In genomic region chr4:156144961-156145360, GRCh38 we compare ENCODE assay signal across 30 cellular contexts.
"Had no signal": no experiment of that assay in that cellular context is flagged by ENCODE, and none has a peak within 500 bp of the region (broad histone marks: within the 10 kb centered on the region; RNA-seq: fewer than 3 reads in every experiment).

No MANE protein-coding gene starts in this region.

- H3K27ac ChIP-seq: colonic mucosa, esophagus muscularis mucosa, foreskin keratinocyte, gastroesophageal sphincter, heart right ventricle, left lung, ovary, right lobe of liver, thoracic aorta, tibial nerve, upper lobe of right lung, uterus had no signal

- H3K27ac Mint-ChIP-seq: dendritic cell treated with granulocyte-macrophage colony-stimulating factor and Interleukin-4, amounts not matched to agents 40 ng/mL and 50 ng/mL, for 4 days; endodermal cell; mesothelial cell of epicardium; naive thymus-derived CD8-positive, alpha-beta T cell; nephron progenitor cell; stimulated activated memory B cell treated with anti-CD40 and anti-IgM and Interleukin-4, amounts not matched to agents 10 μg/mL and 1 μg/mL and 100 μg/mL, for 72 hours had no signal

- H3K27me3 Mint-ChIP-seq: dendritic cell treated with granulocyte-macrophage colony-stimulating factor and Interleukin-4, amounts not matched to agents 40 ng/mL and 50 ng/mL, for 4 days; naive thymus-derived CD8-positive, alpha-beta T cell; stimulated activated memory B cell treated with anti-CD40 and anti-IgM and Interleukin-4, amounts not matched to agents 10 μg/mL and 1 μg/mL and 100 μg/mL, for 72 hours had no signal

- H3K9me3 ChIP-seq: colonic mucosa, esophagus muscularis mucosa, gastroesophageal sphincter, heart right ventricle, left lung, mucosa of descending colon, ovary, right lobe of liver, thoracic aorta, tibial nerve, upper lobe of right lung, uterus had no signal

- H3K4me1 ChIP-seq: colonic mucosa, foreskin keratinocyte, gastroesophageal sphincter, heart right ventricle, left lung, right lobe of liver, tibial nerve, upper lobe of right lung, uterus had no signal

- H3K9me3 Mint-ChIP-seq: dendritic cell treated with granulocyte-macrophage colony-stimulating factor and Interleukin-4, amounts not matched to agents 40 ng/mL and 50 ng/mL, for 4 days; endodermal cell; mesothelial cell of epicardium; naive thymus-derived CD8-positive, alpha-beta T cell; nephron progenitor cell; stimulated activated memory B cell treated with anti-CD40 and anti-IgM and Interleukin-4, amounts not matched to agents 10 μg/mL and 1 μg/mL and 100 μg/mL, for 72 hours had no signal

- ATAC-seq: foreskin keratinocyte; gastroesophageal sphincter; heart right ventricle; left cardiac atrium; left lung; mucosa of descending colon; naive thymus-derived CD8-positive, alpha-beta T cell; right lobe of liver; stimulated activated naive CD8-positive, alpha-beta T cell treated with anti-CD3 and anti-CD28 coated beads, Interleukin-15, Interleukin-2, amounts not matched to agents 100 U/mL and 50 U/mL, for 24 hours; upper lobe of right lung had no signal

- H3K4me3 Mint-ChIP-seq: dendritic cell treated with granulocyte-macrophage colony-stimulating factor and Interleukin-4, amounts not matched to agents 40 ng/mL and 50 ng/mL, for 4 days; endodermal cell; mesothelial cell of epicardium; naive thymus-derived CD8-positive, alpha-beta T cell; nephron progenitor cell; stimulated activated memory B cell treated with anti-CD40 and anti-IgM and Interleukin-4, amounts not matched to agents 10 μg/mL and 1 μg/mL and 100 μg/mL, for 72 hours had no signal

- H3K4me3 ChIP-seq: colonic mucosa, esophagus muscularis mucosa, gastroesophageal sphincter, heart right ventricle, left lung, mucosa of descending colon, ovary, right lobe of liver, thoracic aorta, tibial nerve, upper lobe of right lung, uterus had no signal

- H3K36me3 ChIP-seq: colonic mucosa, esophagus muscularis mucosa, gastroesophageal sphincter, heart right ventricle, left lung, ovary, right lobe of liver, thoracic aorta, tibial nerve, upper lobe of right lung, uterus had no signal

- DNase-seq: colonic mucosa; effector CD8-positive, alpha-beta T cell; endodermal cell; foreskin keratinocyte; glutamatergic neuron; heart right ventricle; hippocampal formation; left cardiac atrium; left lung; mesenchymal stem cell; mucosa of descending colon; naive thymus-derived CD8-positive, alpha-beta T cell; nephron progenitor cell; occipital lobe; ovary; posterior cingulate gyrus; right lobe of liver; stimulated activated CD4-positive, alpha-beta T cell treated with anti-CD3 and anti-CD28 coated beads, Interleukin-2, amount 100 ng/mL, for 24 hours; stimulated activated CD4-positive, alpha-beta T cell treated with anti-CD3 and anti-CD28 coated beads, Interleukin-4, amount 100 ng/mL, for 24 hours; stimulated activated naive CD8-positive, alpha-beta T cell treated with anti-CD3 and anti-CD28 coated beads, Interleukin-15, Interleukin-2, amounts not matched to agents 100 U/mL and 50 U/mL, for 24 hours; upper lobe of right lung; uterus had no signal

- H3K4me1 Mint-ChIP-seq: endodermal cell; naive thymus-derived CD8-positive, alpha-beta T cell; nephron progenitor cell; stimulated activated memory B cell treated with anti-CD40 and anti-IgM and Interleukin-4, amounts not matched to agents 10 μg/mL and 1 μg/mL and 100 μg/mL, for 72 hours had no signal

- FAIRE-seq: islet of Langerhans had no signal

- H3K36me3 Mint-ChIP-seq: mesothelial cell of epicardium; naive thymus-derived CD8-positive, alpha-beta T cell; stimulated activated memory B cell treated with anti-CD40 and anti-IgM and Interleukin-4, amounts not matched to agents 10 μg/mL and 1 μg/mL and 100 μg/mL, for 72 hours had no signal

- H3K27me3 ChIP-seq: colonic mucosa, esophagus muscularis mucosa, foreskin keratinocyte, gastroesophageal sphincter, heart right ventricle, left lung, ovary, right lobe of liver, tibial nerve, upper lobe of right lung, uterus had no signal
